In genomic region chr1:145111674-145112073, GRCh38 we compare ENCODE assay signal across 1 cellular context. TPM values are rescaled to one million over a fixed set of nuclear protein-coding genes. Genes with fewer than 3 reads are reported as not detected.
"Had no signal": no experiment of that assay in that cellular context is flagged by ENCODE, and none has a peak within 500 bp of the region (broad histone marks: within the 10 kb centered on the region; RNA-seq: fewer than 3 reads in every experiment).

No MANE protein-coding gene starts in this region.

RNA-seq across cellular contexts. Expression of gene FAM72D, which starts 15.9 kb away (rescaled TPM):
- total RNA-seq: gastrocnemius medialis had no signal
